12 cellular contexts compared by ENCODE assay signal in the genomic region with DNA sequence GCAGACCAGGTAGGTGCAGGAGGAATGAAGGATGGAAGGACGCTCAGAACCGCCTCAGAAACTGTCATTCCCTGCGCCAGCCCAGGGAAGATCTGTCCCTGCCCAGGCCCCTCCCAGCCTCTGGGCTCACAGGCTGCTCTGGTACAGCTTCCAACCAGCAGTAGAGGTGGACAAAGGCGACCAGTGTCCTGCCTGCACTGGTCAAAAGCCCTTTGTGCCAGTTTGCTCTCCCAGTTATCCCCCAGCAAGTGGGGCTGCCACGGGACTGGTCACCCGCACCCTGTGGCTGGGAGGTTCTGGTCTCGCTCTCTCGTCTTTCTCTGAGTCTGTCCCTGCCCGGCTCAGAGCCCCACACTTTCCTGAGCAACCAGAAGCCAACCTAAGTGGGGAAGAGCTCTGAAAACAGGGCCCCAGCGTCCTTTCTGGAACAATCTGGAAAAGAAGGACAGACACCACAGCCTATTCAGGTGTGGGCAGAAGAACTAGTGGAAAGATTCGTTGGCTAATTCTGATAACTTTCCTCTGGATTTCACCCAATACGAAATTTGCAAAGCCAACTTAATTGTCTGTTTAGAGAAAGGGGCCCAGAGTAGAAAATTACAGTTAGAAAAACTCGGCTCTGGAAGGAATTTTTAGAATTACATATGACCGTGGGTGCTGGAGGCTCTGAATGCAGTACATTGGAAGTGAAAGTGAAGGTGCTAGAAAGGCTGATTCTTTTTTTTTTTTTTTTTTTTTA. TPM values are rescaled to one million over a fixed set of nuclear protein-coding genes. Genes with fewer than 3 reads are reported as not detected.
A peak's percentile ranks its signal among the peaks of the same experiment; 100 is the strongest.
DNase-seq lines count a peak whose midpoint lies in the region; ATAC-seq and TF ChIP-seq lines count a peak whose summit lies in the region.
"Had no signal": no experiment of that assay in that cellular context is flagged by ENCODE, and none has a peak within 500 bp of the region (broad histone marks: within the 10 kb centered on the region; RNA-seq: fewer than 3 reads in every experiment).

No MANE protein-coding gene starts in this region.

- H3K4me3 Mint-ChIP-seq in activated T-helper 17 cell treated with anti-CD3 and anti-CD28 coated beads, Interleukin-2, amount 50 U/mL, for 72 hours: no peak overlapping the region
- no peak overlapping the region for H3K4me3 Mint-ChIP-seq in mesothelial cell of epicardium

- peak; percentile 27 to 42 for TF ChIP-seq POLR2A in tibial nerve (IDR thresholded peaks at IDR 0.05)

- H3K4me3 ChIP-seq in tibial nerve: peak overlapping the region in 2 of 4 donors; percentile 4 to 14

- 48 to 56% methylated on average over 14 of the region's 14 CpGs for WGBS in tibial nerve, 2 donors

- peaks cover 0 to 27% (median 2%) of the 10 kb centered on the region in 4 donors for H3K4me1 ChIP-seq in tibial nerve

- ATAC-seq in activated T-helper 17 cell treated with anti-CD3 and anti-CD28 coated beads, Interleukin-2, amount 50 U/mL, for 72 hours (replicated peaks): no peak
- ATAC-seq in Right ventricle myocardium superior (ENCODE audit: poor library complexity): peak; percentile 42

- H3K27me3 ChIP-seq in tibial nerve: no peaks in the 10 kb centered on the region

- H3K9me3 Mint-ChIP-seq in activated T-helper 17 cell treated with anti-CD3 and anti-CD28 coated beads, Interleukin-2, amount 50 U/mL, for 72 hours: no peaks in the 10 kb centered on the region
- no peaks in the 10 kb centered on the region for H3K9me3 Mint-ChIP-seq in mesothelial cell of epicardium
- H3K9me3 Mint-ChIP-seq: activated T-helper 2 cell treated with anti-CD3 and anti-CD28 coated beads, Interferon-gamma antibody, Interleukin-2, Interleukin-4, amounts not matched to agents 10 μg/mL and 5 μg/mL and 100 μg/mL, durations not matched to agents 14 hours and 24 hours and 36 hours had no signal

- intact Hi-C loops in Right ventricle myocardium superior (cut with DNase I): loop anchor here (5.0 kb wide), 1 partner anchor 38 kb away; no protein-coding TSS in a partner anchor

- DNase-seq in Right ventricle myocardium superior (no peak), nucleus accumbens (lab: John Stamatoyannopoulos, UW) (peak in 54 of 56 donors; percentile 49 to 98 (median 90)), tibial nerve (ENCODE audit: low spot score in 2 of 2) (no peak), iPS-NIHi11 (ENCODE audit: low spot score) (no peak), NCI-H1417 (lab: John Stamatoyannopoulos, UW) (no peak), mesothelial cell of epicardium (ENCODE audit: low spot score in 2 of 2, unreplicated experiment in 2 of 2) (no peak)
- DNase-seq in activated CD4-positive, alpha-beta T cell treated with anti-CD3 and anti-CD28 coated beads, Interleukin-2, amount 50 U/mL, for 1 hour: no peak
- DNase-seq: mesendoderm, NCI-H2171 treated with DMSO at 0.1 percent for 48 hours had no signal

- TF ChIP-seq EP300 in tibial nerve (IDR thresholded peaks at IDR 0.05): peak in 1 of 2 donors; percentile 78

- H3K27me3 Mint-ChIP-seq in activated T-helper 17 cell treated with anti-CD3 and anti-CD28 coated beads, Interleukin-2, amount 50 U/mL, for 72 hours: no peaks in the 10 kb centered on the region
- H3K27me3 Mint-ChIP-seq in mesothelial cell of epicardium (ENCODE audit: low read depth): no peaks in the 10 kb centered on the region

- H3K36me3 Mint-ChIP-seq in activated T-helper 17 cell treated with anti-CD3 and anti-CD28 coated beads, Interleukin-2, amount 50 U/mL, for 72 hours (ENCODE audit: low read depth): no peaks in the 10 kb centered on the region
- H3K36me3 Mint-ChIP-seq in mesothelial cell of epicardium: peaks cover 32% of the 10 kb centered on the region

- H3K27ac Mint-ChIP-seq in activated T-helper 17 cell treated with anti-CD3 and anti-CD28 coated beads, Interleukin-2, amount 50 U/mL, for 72 hours: peak overlapping the region; percentile 52
- no peak overlapping the region for H3K27ac Mint-ChIP-seq in mesothelial cell of epicardium
- H3K27ac Mint-ChIP-seq: activated T-helper 2 cell treated with anti-CD3 and anti-CD28 coated beads, Interferon-gamma antibody, Interleukin-2, Interleukin-4, amounts not matched to agents 10 μg/mL and 5 μg/mL and 100 μg/mL, durations not matched to agents 14 hours and 24 hours and 36 hours had no signal

- peak overlapping the region; percentile 64 to 94 (median 88) for H3K27ac ChIP-seq in tibial nerve
- H3K27ac ChIP-seq: VCaP had no signal

- H3K9me3 ChIP-seq in tibial nerve: no peaks in the 10 kb centered on the region

- TF ChIP-seq CTCF in tibial nerve (IDR thresholded peaks at IDR 0.05) (no peak), mesothelial cell of epicardium (IDR thresholded peaks at IDR 0.05; ENCODE audit: unreplicated experiment) (no peak)

- H3K36me3 ChIP-seq in tibial nerve: peaks cover 0 to 33% (median 0%) of the 10 kb centered on the region in 3 donors

- H3K4me1 Mint-ChIP-seq in activated T-helper 17 cell treated with anti-CD3 and anti-CD28 coated beads, Interleukin-2, amount 50 U/mL, for 72 hours: peaks cover 22% of the 10 kb centered on the region
- H3K4me1 Mint-ChIP-seq in mesothelial cell of epicardium: peaks cover 2% of the 10 kb centered on the region

RNA-seq across cellular contexts. Expression of a gene that starts 21.7 kb away (rescaled TPM):
- 10 to 100 TPM; 23.5 to 31.4 TPM for total RNA-seq in activated T-helper 17 cell treated with anti-CD3 and anti-CD28 coated beads, Interleukin-2, amount 50 U/mL, for 72 hours
- total RNA-seq in Right ventricle myocardium superior (23.4 TPM), tibial nerve (10 to 100 TPM in 3 of 4 donors, 1 to 10 TPM in 1; 8.1 to 31.8 (median 20.8) TPM), mesothelial cell of epicardium (25.0 to 27.7 TPM (median 25.8 TPM) in 3 replicates)

RNA-seq across cellular contexts. Expression of a gene that starts 43.1 kb away (rescaled TPM):
- total RNA-seq in activated T-helper 17 cell treated with anti-CD3 and anti-CD28 coated beads, Interleukin-2, amount 50 U/mL, for 72 hours: 10 to 100 TPM; 12.3 to 12.6 TPM
- 1.9 TPM for total RNA-seq in Right ventricle myocardium superior
- total RNA-seq in tibial nerve: 1 to 10 TPM; 5.2 to 6.9 (median 6.1) TPM
- total RNA-seq in mesothelial cell of epicardium: 2.4 TPM in 3 replicates

RNA-seq across cellular contexts. Expression of a gene that starts 53.9 kb away (rescaled TPM):
- total RNA-seq in activated T-helper 17 cell treated with anti-CD3 and anti-CD28 coated beads, Interleukin-2, amount 50 U/mL, for 72 hours: 1 to 10 TPM; 3.2 to 3.5 TPM
- total RNA-seq in Right ventricle myocardium superior (92.4 TPM), tibial nerve (10 to 100 TPM; 11.8 to 24.3 (median 16.0) TPM), mesothelial cell of epicardium (40.9 to 49.5 TPM (median 45.4 TPM) in 3 replicates)

Comparison
In these comparisons a context has a peak if more than half of its experiments do, and no peak if none do; other contexts are left out.
1. DNase-seq: peak in nucleus accumbens (54 of 56); none in Right ventricle myocardium superior (single experiment), tibial nerve (0 of 2), iPS-NIHi11 (single experiment), NCI-H1417 (0 of 3), mesothelial cell of epicardium (0 of 2) and activated CD4-positive, alpha-beta T cell treated with anti-CD3 and anti-CD28 coated beads, Interleukin-2, amount 50 U/mL, for 1 hour (single experiment).